19 cellular contexts compared by ENCODE assay signal in the genomic region with DNA sequence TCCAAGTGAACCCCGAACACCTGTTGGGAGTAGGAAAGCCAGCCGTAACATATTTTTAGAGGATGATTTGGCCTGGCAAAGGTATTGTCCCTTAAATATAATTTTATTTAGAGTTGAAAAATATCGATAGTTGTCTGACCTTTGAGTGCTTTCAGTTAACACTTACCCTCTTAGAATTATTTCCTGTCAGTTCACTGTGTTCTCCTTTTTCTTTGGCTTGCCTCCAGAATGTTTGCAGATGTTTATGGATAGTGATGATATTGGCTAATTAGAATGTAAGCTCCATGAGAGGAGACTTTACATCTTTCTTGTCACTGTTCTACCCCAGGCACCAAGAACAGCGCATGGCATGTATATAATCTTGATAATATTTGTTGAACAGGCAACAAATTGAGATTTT. TPM values are rescaled to one million over a fixed set of nuclear protein-coding genes. Genes with fewer than 3 reads are reported as not detected.
DNase-seq lines count a peak whose midpoint lies in the region; ATAC-seq and TF ChIP-seq lines count a peak whose summit lies in the region.
"Had no signal": no experiment of that assay in that cellular context is flagged by ENCODE, and none has a peak within 500 bp of the region (broad histone marks: within the 10 kb centered on the region; RNA-seq: fewer than 3 reads in every experiment).

No MANE protein-coding gene starts in this region.

- H3K9me3 Mint-ChIP-seq in T-helper 2 cell treated with Interferon-gamma antibody and Interleukin-4, amounts not matched to agents 5 μg/mL and 100 μg/mL, for 36 hours, result no peaks in the 10 kb centered on the region
- H3K9me3 Mint-ChIP-seq in activated CD8-positive, alpha-beta memory T cell treated with anti-CD3 and anti-CD28 coated beads, Interleukin-2, amount 10 ng/mL, durations not matched to agents 7 days and 5 days (ENCODE audit: low read depth), result no peaks in the 10 kb centered on the region

- CTCF ChIA-PET in activated CD8-positive, alpha-beta memory T cell treated with anti-CD3 and anti-CD28 coated beads, Interleukin-2, amount 10 ng/mL, durations not matched to agents 7 days and 5 days (lab: Charles Lee), result no interaction called here

- peaks cover 4% of the 10 kb centered on the region for H3K4me1 Mint-ChIP-seq in T-helper 2 cell treated with Interferon-gamma antibody and Interleukin-4, amounts not matched to agents 5 μg/mL and 100 μg/mL, for 36 hours (ENCODE audit: low read depth)
- peaks cover 7% of the 10 kb centered on the region for H3K4me1 Mint-ChIP-seq in activated CD8-positive, alpha-beta memory T cell treated with anti-CD3 and anti-CD28 coated beads, Interleukin-2, amount 10 ng/mL, durations not matched to agents 7 days and 5 days

- peak overlapping the region; percentile 23; the same call in 1 of the 2 replicates for H3K27ac ChIP-seq in VCaP
- H3K27ac ChIP-seq in spleen, result peak overlapping the region in 6 of 8 donors; percentile 6 to 50 (median 38)
- H3K27ac ChIP-seq in substantia nigra (ENCODE audit: low read depth, low read length, poor library complexity, severe bottlenecking), result no peak overlapping the region
- H3K27ac ChIP-seq: GM23248 had no signal

- H3K36me3 Mint-ChIP-seq in T-helper 2 cell treated with Interferon-gamma antibody and Interleukin-4, amounts not matched to agents 5 μg/mL and 100 μg/mL, for 36 hours (ENCODE audit: low read depth), result peaks cover 71% of the 10 kb centered on the region
- peaks cover 55% of the 10 kb centered on the region for H3K36me3 Mint-ChIP-seq in activated CD8-positive, alpha-beta memory T cell treated with anti-CD3 and anti-CD28 coated beads, Interleukin-2, amount 10 ng/mL, durations not matched to agents 7 days and 5 days

- no peak overlapping the region for H3K4me3 Mint-ChIP-seq in T-helper 2 cell treated with Interferon-gamma antibody and Interleukin-4, amounts not matched to agents 5 μg/mL and 100 μg/mL, for 36 hours
- no peak overlapping the region for H3K4me3 Mint-ChIP-seq in activated CD8-positive, alpha-beta memory T cell treated with anti-CD3 and anti-CD28 coated beads, Interleukin-2, amount 10 ng/mL, durations not matched to agents 7 days and 5 days
- H3K4me3 Mint-ChIP-seq: CD4-positive, alpha-beta memory T cell had no signal

- H3K4me1 ChIP-seq in spleen, result peaks cover 0 to 20% (median 10%) of the 10 kb centered on the region in 6 donors

- TF ChIP-seq CTCF in VCaP (conservative IDR thresholded peaks at IDR 0.05) (no peak), spleen (IDR thresholded peaks at IDR 0.05 in 8 of 11, conservative IDR thresholded peaks at IDR 0.05 in 3 of 11) (no peak)

- 53 to 65% (median 60%) methylated on average over 4 of the region's 4 CpGs for WGBS in spleen, 5 donors

- H3K36me3 ChIP-seq in spleen, result peaks cover 0 to 100% (median 70%) of the 10 kb centered on the region in 6 donors

- H3K4me3 ChIP-seq in spleen, result no peak overlapping the region
- H3K4me3 ChIP-seq: GM23248 had no signal

- H3K27me3 Mint-ChIP-seq in T-helper 2 cell treated with Interferon-gamma antibody and Interleukin-4, amounts not matched to agents 5 μg/mL and 100 μg/mL, for 36 hours (ENCODE audit: low read depth), result no peaks in the 10 kb centered on the region
- no peaks in the 10 kb centered on the region for H3K27me3 Mint-ChIP-seq in activated CD8-positive, alpha-beta memory T cell treated with anti-CD3 and anti-CD28 coated beads, Interleukin-2, amount 10 ng/mL, durations not matched to agents 7 days and 5 days
- H3K27me3 Mint-ChIP-seq: CD4-positive, alpha-beta memory T cell had no signal

- peak overlapping the region; percentile 8 for H3K27ac Mint-ChIP-seq in T-helper 2 cell treated with Interferon-gamma antibody and Interleukin-4, amounts not matched to agents 5 μg/mL and 100 μg/mL, for 36 hours
- H3K27ac Mint-ChIP-seq in activated CD8-positive, alpha-beta memory T cell treated with anti-CD3 and anti-CD28 coated beads, Interleukin-2, amount 10 ng/mL, durations not matched to agents 7 days and 5 days, result no peak overlapping the region
- H3K27ac Mint-ChIP-seq: CD4-positive, alpha-beta memory T cell had no signal

- peaks cover 0 to 11% (median 8%) of the 10 kb centered on the region in 8 donors for H3K9me3 ChIP-seq in spleen

- H3K27me3 ChIP-seq in spleen (replicated peaks in 1 of 7), result no peaks in the 10 kb centered on the region

- ATAC-seq in activated CD8-positive, alpha-beta memory T cell treated with anti-CD3 and anti-CD28 coated beads, Interleukin-2, amount 10 ng/mL, durations not matched to agents 7 days and 5 days, result no peak
- ATAC-seq: Panc1 had no signal

- no peak for TF ChIP-seq POLR2A in spleen (IDR thresholded peaks at IDR 0.05)

- DNase-seq in T-helper 2 cell treated with Interferon-gamma antibody and Interleukin-4, amounts not matched to agents 5 μg/mL and 100 μg/mL, for 36 hours (ENCODE audit: low spot score), result no peak
- DNase-seq in T-helper 2 cell (no peak), KG1 (lab: John Stamatoyannopoulos, UW) (peak; percentile 11), spleen (no peak), DMS53 (lab: John Stamatoyannopoulos, UW) (no peak), substantia nigra (lab: John Stamatoyannopoulos, UW) (no peak)
- no peak for DNase-seq in activated CD8-positive, alpha-beta memory T cell treated with anti-CD3 and anti-CD28 coated beads, Interleukin-2, amount 10 ng/mL, durations not matched to agents 7 days and 5 days
- DNase-seq: CD4-positive, alpha-beta memory T cell; DND-41; GDM1; GM23248; IMR-90; NCI-H1092 treated with DMSO at 0.1 percent for 48 hours; NCI-H187 treated with DMSO at 0.1 percent for 48 hours; NCI-H446 treated with DMSO at 0.1 percent for 48 hours; NCI-H748 treated with DMSO at 0.1 percent for 48 hours; SHP77 had no signal

- intact Hi-C loops in spleen (cut with DNase I; ENCODE audit: low total_unique reads), result no loop called here

RNA-seq across cellular contexts. Expression of gene PIKFYVE, which starts 19.8 kb away (rescaled TPM):
- 10 to 100 TPM; 50.9 to 68.7 (median 54.2) TPM for total RNA-seq in spleen
- polyA plus RNA-seq in spleen, result 1 to 10 TPM; 7.3 to 9.5 (median 9.2) TPM
- 10 to 100 TPM; 27.3 to 32.6 TPM for total RNA-seq in activated CD8-positive, alpha-beta memory T cell treated with anti-CD3 and anti-CD28 coated beads, Interleukin-2, amount 10 ng/mL, durations not matched to agents 7 days and 5 days

RNA-seq across cellular contexts. Expression of gene IDH1, which starts 31.0 kb away (rescaled TPM):
- 100 to 1,000 TPM in 1 of 7 donors, 10 to 100 TPM in 6; 49.9 to 101 (median 88.3) TPM for total RNA-seq in spleen
- polyA plus RNA-seq in spleen, result 10 to 100 TPM; 26.8 to 49.3 (median 41.3) TPM
- 10 to 100 TPM; 39.7 to 45.6 TPM for total RNA-seq in activated CD8-positive, alpha-beta memory T cell treated with anti-CD3 and anti-CD28 coated beads, Interleukin-2, amount 10 ng/mL, durations not matched to agents 7 days and 5 days
